13 cellular contexts compared by ENCODE assay signal in the genomic region with DNA sequence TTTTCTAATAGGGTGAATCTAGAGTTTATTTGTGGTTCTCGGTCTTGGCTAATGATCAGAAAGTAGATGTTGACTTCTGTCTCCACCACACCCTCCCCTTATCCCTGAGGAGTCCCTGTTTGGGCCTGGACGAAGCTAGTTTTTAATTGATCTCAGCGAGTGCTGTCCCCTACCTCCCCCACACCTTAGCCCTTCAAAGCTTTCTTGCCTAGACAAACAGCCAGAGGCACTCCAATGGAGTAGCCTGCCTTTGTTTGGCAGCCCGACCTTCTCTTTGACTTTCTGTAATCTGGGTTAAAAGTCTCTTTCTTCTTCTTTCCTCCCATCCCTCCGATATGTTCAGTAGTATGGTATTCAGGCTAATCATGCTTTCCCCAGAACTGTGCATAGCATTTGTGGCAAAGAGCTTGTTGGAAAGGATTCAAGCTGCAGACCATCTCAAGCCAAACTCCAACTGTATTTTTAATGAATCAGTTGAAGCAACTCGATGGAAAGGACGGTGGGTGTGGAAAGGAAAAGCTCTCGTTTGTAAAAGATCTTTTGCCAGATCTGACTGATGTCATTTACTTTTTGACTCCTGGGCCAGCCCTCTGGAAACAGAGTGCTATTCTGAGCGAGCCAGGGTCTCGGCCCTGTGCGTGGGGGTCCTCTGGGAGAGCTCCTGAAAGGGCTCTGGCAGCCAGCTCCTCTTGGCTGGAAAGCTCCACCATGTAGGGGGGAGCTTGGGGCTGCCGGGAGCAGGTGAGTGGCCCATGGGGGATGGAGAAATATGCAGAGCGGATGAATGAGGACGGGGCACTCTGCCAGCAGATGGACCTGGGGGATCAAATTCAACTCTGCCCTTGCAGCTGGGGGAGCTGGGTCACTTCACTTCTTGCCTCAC. TPM values are rescaled to one million over a fixed set of nuclear protein-coding genes. Genes with fewer than 3 reads are reported as not detected.
DNase-seq lines count a peak whose midpoint lies in the region; TF ChIP-seq lines count a peak whose summit lies in the region.
"Had no signal": no experiment of that assay in that cellular context is flagged by ENCODE, and none has a peak within 500 bp of the region (broad histone marks: within the 10 kb centered on the region; RNA-seq: fewer than 3 reads in every experiment).

No MANE protein-coding gene starts in this region.

- H3K27ac ChIP-seq in skin epidermis: peak overlapping the region in 14 of 21 experiments; percentile 9 to 84 (median 66)
- H3K27ac ChIP-seq: SK-N-MC had no signal

- peaks cover 20% of the 10 kb centered on the region; the same call in 1 of the 2 replicates for H3K36me3 Mint-ChIP-seq in HFFc6 (ENCODE audit: low read depth)
- H3K36me3 Mint-ChIP-seq: naive thymus-derived CD4-positive, alpha-beta T cell had no signal

- H3K4me1 Mint-ChIP-seq in HFFc6 (ENCODE audit: low read depth): peaks cover 71% of the 10 kb centered on the region
- H3K4me1 Mint-ChIP-seq: naive thymus-derived CD4-positive, alpha-beta T cell had no signal

- H3K4me3 ChIP-seq in fibroblast of pulmonary artery (replicated peaks; ENCODE audit: low read depth, low read length): no peak overlapping the region
- no peak overlapping the region for H3K4me3 ChIP-seq in skin epidermis
- H3K4me3 ChIP-seq: SK-N-MC had no signal

- no peaks in the 10 kb centered on the region; the same call in 1 of the 2 replicates for H3K9me3 Mint-ChIP-seq in HFFc6
- H3K9me3 Mint-ChIP-seq: naive thymus-derived CD4-positive, alpha-beta T cell had no signal

- H3K4me3 Mint-ChIP-seq in HFFc6: peak overlapping the region; percentile 82
- H3K4me3 Mint-ChIP-seq: naive thymus-derived CD4-positive, alpha-beta T cell had no signal

- H3K27ac Mint-ChIP-seq in HFFc6: peak overlapping the region; percentile 97
- H3K27ac Mint-ChIP-seq: naive thymus-derived CD4-positive, alpha-beta T cell had no signal

- no peak for DNase-seq in HFFc6
- DNase-seq in SHP77 treated with DMSO at 0.1 percent for 48 hours (lab: John Stamatoyannopoulos, UW): peak; percentile 42
- peak; percentile 55 for DNase-seq in fibroblast of pulmonary artery (ENCODE audit: low read depth)
- no peak for DNase-seq in C1 segment of cervical spinal cord (lab: John Stamatoyannopoulos, UW)
- no peak for DNase-seq in OCI-M2 (lab: John Stamatoyannopoulos, UW; ENCODE audit: unreplicated experiment)
- no peak for DNase-seq in NCI-H2227 treated with DMSO at 0.1 percent for 48 hours (lab: John Stamatoyannopoulos, UW)
- no peak for DNase-seq in NCI-H510A treated with DMSO at 0.1 percent for 48 hours (lab: John Stamatoyannopoulos, UW)
- DNase-seq: activated CD4-positive, alpha-beta T cell treated with anti-CD3 and anti-CD28 coated beads for 48 hours; activated naive CD4-positive, alpha-beta T cell treated with Interleukin-2 at 50 U/mL for 16 hours; naive thymus-derived CD4-positive, alpha-beta T cell; NCI-H1930 had no signal

- TF ChIP-seq CTCF in HFFc6 (IDR thresholded peaks at IDR 0.05) (no peak), fibroblast of pulmonary artery (IDR thresholded peaks at IDR 0.05; ENCODE audit: low read length, missing control alignments) (no peak)

- H3K27me3 Mint-ChIP-seq in HFFc6 (ENCODE audit: insufficient read depth): peaks cover 1% of the 10 kb centered on the region

RNA-seq across cellular contexts. Expression of a gene that starts 4.5 kb away (rescaled TPM):
- 10 to 100 TPM in 5 of 6 experiments, 1 to 10 TPM in 1; 5.6 to 61.9 (median 53.3) TPM for total RNA-seq in HFFc6 (2021; fragmentation: NEBNext Ultra II Directional; extraction: Animal tissue kit (Norgen Biotek cat#: 25700))
- total RNA-seq: naive thymus-derived CD4-positive, alpha-beta T cell had no signal

RNA-seq across cellular contexts. Expression of a gene that starts 16.2 kb away (rescaled TPM):
- 1 to 10 TPM in 1 of 6 experiments, under 1 TPM in 4, not detected in 1; 0.24 to 1.2 (median 0.68) TPM for total RNA-seq in HFFc6 (2021; fragmentation: NEBNext Ultra II Directional; extraction: Animal tissue kit (Norgen Biotek cat#: 25700))
- total RNA-seq: naive thymus-derived CD4-positive, alpha-beta T cell had no signal

Comparison
In these comparisons a context has a peak if more than half of its experiments do, and no peak if none do; other contexts are left out.
1. DNase-seq: peak in SHP77 treated with DMSO at 0.1 percent for 48 hours (single experiment) and fibroblast of pulmonary artery (single experiment); none in HFFc6 (single experiment), C1 segment of cervical spinal cord (0 of 14), OCI-M2 (single experiment), NCI-H2227 treated with DMSO at 0.1 percent for 48 hours (single experiment) and NCI-H510A treated with DMSO at 0.1 percent for 48 hours (single experiment).